1 cellular context compared by ENCODE assay signal in the genomic region with DNA sequence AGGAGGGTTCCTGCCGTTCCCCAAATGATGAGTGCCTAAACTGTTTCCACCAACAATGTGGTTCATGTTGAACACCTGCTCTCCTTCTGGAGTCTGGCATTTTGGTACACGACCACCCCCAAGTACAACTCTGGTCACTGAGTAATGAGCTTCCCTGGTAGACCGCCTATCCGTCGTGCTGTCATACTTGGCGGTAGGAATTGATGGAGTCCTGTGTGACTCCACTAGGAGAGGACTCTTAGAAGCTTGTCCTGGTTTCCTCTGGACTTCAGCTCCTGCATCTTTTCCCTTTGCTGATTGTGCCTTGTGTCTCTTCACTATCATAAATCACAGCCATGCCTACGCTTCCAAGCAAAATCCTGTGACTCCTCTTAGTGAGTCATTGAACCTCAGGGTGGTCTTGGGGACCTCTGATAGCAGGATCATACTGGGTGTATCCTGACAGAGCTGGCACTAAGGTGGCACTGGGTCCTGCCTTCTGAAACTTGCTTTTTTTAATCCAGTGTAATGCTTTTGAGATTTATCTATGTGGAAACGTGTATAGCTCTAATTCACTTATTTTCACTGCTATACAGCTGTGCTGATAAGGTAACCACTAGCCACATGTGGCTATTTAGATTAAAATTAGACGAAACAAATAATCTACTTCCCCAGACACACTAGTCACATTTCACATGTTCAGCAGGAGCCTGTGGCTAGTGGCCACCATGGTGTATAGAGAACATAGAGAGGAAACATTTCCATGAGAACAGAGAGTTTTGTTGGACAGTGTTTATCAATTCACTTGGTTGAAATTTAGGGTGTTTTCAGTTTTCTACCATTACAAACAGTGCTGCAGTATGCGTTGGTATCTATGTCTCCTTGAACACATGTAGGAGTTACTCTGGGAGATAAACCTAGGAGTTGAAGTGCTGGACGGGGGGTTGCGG.
TF ChIP-seq lines count a peak whose summit lies in the region.

No MANE protein-coding gene starts in this region.

TF ChIP-seq in K562, 482 proteins besides CTCF, POLR2A, EP300 and RAD21 (continued from another document and continues in another):
- TF ChIP-seq, protein P1, sequence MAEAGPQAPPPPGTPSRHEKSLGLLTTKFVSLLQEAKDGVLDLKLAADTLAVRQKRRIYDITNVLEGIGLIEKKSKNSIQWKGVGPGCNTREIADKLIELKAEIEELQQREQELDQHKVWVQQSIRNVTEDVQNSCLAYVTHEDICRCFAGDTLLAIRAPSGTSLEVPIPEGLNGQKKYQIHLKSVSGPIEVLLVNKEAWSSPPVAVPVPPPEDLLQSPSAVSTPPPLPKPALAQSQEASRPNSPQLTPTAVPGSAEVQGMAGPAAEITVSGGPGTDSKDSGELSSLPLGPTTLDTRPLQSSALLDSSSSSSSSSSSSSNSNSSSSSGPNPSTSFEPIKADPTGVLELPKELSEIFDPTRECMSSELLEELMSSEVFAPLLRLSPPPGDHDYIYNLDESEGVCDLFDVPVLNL (CRISPR knock-in tag; IDR thresholded peaks at IDR 0.05; ENCODE audit: low read depth): no peak
- no peak for TF ChIP-seq BRD4 (IDR thresholded peaks at IDR 0.05)
- TF ChIP-seq, protein P2, sequence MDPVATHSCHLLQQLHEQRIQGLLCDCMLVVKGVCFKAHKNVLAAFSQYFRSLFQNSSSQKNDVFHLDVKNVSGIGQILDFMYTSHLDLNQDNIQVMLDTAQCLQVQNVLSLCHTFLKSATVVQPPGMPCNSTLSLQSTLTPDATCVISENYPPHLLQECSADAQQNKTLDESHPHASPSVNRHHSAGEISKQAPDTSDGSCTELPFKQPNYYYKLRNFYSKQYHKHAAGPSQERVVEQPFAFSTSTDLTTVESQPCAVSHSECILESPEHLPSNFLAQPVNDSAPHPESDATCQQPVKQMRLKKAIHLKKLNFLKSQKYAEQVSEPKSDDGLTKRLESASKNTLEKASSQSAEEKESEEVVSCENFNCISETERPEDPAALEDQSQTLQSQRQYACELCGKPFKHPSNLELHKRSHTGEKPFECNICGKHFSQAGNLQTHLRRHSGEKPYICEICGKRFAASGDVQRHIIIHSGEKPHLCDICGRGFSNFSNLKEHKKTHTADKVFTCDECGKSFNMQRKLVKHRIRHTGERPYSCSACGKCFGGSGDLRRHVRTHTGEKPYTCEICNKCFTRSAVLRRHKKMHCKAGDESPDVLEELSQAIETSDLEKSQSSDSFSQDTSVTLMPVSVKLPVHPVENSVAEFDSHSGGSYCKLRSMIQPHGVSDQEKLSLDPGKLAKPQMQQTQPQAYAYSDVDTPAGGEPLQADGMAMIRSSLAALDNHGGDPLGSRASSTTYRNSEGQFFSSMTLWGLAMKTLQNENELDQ (CRISPR knock-in tag; IDR thresholded peaks at IDR 0.05; ENCODE audit: borderline replicate concordance): no peak
- peak; percentile 47 for TF ChIP-seq MBD2 (IDR thresholded peaks at IDR 0.05; ENCODE audit: borderline replicate concordance, low read depth)
- no peak for TF ChIP-seq PHF21A (IDR thresholded peaks at IDR 0.05; ENCODE audit: borderline replicate concordance, low read depth)
- TF ChIP-seq ADNP (tag; IDR thresholded peaks at IDR 0.05): peak; percentile 10; the same call in 1 of the 2 replicates
- no peak for TF ChIP-seq ZNF134 (CRISPR knock-in tag; conservative IDR thresholded peaks at IDR 0.05)
- TF ChIP-seq TRIM24 (IDR thresholded peaks at IDR 0.05): peak; percentile 51 to 68; a peak in 3 of 4 replicates
- no peak for TF ChIP-seq ZNF583 (CRISPR knock-in tag; IDR thresholded peaks at IDR 0.05)
- TF ChIP-seq, protein P3, sequence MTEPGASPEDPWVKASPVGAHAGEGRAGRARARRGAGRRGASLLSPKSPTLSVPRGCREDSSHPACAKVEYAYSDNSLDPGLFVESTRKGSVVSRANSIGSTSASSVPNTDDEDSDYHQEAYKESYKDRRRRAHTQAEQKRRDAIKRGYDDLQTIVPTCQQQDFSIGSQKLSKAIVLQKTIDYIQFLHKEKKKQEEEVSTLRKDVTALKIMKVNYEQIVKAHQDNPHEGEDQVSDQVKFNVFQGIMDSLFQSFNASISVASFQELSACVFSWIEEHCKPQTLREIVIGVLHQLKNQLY (CRISPR knock-in tag; conservative IDR thresholded peaks at IDR 0.05): no peak
- TF ChIP-seq, protein P4, sequence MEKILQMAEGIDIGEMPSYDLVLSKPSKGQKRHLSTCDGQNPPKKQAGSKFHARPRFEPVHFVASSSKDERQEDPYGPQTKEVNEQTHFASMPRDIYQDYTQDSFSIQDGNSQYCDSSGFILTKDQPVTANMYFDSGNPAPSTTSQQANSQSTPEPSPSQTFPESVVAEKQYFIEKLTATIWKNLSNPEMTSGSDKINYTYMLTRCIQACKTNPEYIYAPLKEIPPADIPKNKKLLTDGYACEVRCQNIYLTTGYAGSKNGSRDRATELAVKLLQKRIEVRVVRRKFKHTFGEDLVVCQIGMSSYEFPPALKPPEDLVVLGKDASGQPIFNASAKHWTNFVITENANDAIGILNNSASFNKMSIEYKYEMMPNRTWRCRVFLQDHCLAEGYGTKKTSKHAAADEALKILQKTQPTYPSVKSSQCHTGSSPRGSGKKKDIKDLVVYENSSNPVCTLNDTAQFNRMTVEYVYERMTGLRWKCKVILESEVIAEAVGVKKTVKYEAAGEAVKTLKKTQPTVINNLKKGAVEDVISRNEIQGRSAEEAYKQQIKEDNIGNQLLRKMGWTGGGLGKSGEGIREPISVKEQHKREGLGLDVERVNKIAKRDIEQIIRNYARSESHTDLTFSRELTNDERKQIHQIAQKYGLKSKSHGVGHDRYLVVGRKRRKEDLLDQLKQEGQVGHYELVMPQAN (IDR thresholded peaks at IDR 0.05; ENCODE audit: borderline replicate concordance): no peak
- TF ChIP-seq FOXM1 (IDR thresholded peaks at IDR 0.05; ENCODE audit: low read depth): peak; percentile 85
- no peak for TF ChIP-seq FOXM1 (CRISPR knock-in tag; IDR thresholded peaks at IDR 0.05; ENCODE audit: low read depth)
- peak; percentile 100 for TF ChIP-seq HDAC2 (IDR thresholded peaks at IDR 0.05)
- TF ChIP-seq, protein P5, sequence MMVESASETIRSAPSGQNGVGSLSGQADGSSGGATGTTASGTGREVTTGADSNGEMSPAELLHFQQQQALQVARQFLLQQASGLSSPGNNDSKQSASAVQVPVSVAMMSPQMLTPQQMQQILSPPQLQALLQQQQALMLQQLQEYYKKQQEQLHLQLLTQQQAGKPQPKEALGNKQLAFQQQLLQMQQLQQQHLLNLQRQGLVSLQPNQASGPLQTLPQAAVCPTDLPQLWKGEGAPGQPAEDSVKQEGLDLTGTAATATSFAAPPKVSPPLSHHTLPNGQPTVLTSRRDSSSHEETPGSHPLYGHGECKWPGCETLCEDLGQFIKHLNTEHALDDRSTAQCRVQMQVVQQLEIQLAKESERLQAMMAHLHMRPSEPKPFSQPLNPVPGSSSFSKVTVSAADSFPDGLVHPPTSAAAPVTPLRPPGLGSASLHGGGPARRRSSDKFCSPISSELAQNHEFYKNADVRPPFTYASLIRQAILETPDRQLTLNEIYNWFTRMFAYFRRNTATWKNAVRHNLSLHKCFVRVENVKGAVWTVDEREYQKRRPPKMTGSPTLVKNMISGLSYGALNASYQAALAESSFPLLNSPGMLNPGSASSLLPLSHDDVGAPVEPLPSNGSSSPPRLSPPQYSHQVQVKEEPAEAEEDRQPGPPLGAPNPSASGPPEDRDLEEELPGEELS (CRISPR knock-in tag; IDR thresholded peaks at IDR 0.05; ENCODE audit: borderline replicate concordance): no peak
- TF ChIP-seq MAZ (CRISPR knock-in tag; conservative IDR thresholded peaks at IDR 0.05 in 1 of 2, IDR thresholded peaks at IDR 0.05 in 1 of 2): no peak
- TF ChIP-seq, protein P6, sequence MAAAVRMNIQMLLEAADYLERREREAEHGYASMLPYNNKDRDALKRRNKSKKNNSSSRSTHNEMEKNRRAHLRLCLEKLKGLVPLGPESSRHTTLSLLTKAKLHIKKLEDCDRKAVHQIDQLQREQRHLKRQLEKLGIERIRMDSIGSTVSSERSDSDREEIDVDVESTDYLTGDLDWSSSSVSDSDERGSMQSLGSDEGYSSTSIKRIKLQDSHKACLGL (CRISPR knock-in tag; IDR thresholded peaks at IDR 0.05; ENCODE audit: borderline replicate concordance, poor library complexity, severe bottlenecking): no peak
- TF ChIP-seq, protein P7, sequence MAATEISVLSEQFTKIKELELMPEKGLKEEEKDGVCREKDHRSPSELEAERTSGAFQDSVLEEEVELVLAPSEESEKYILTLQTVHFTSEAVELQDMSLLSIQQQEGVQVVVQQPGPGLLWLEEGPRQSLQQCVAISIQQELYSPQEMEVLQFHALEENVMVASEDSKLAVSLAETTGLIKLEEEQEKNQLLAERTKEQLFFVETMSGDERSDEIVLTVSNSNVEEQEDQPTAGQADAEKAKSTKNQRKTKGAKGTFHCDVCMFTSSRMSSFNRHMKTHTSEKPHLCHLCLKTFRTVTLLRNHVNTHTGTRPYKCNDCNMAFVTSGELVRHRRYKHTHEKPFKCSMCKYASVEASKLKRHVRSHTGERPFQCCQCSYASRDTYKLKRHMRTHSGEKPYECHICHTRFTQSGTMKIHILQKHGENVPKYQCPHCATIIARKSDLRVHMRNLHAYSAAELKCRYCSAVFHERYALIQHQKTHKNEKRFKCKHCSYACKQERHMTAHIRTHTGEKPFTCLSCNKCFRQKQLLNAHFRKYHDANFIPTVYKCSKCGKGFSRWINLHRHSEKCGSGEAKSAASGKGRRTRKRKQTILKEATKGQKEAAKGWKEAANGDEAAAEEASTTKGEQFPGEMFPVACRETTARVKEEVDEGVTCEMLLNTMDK (IDR thresholded peaks at IDR 0.05; ENCODE audit: borderline replicate concordance, insufficient read depth, low read depth, low read length, poor library complexity, severe bottlenecking): no peak
- TF ChIP-seq ZNF561 (CRISPR knock-in tag; conservative IDR thresholded peaks at IDR 0.05): no peak
- no peak for TF ChIP-seq ATF7 (IDR thresholded peaks at IDR 0.05)
- peak; percentile 67; the same call in 1 of the 2 replicates for TF ChIP-seq MXI1 (IDR thresholded peaks at IDR 0.05; ENCODE audit: low read depth, low read length)
- no peak for TF ChIP-seq E2F3 (CRISPR knock-in tag; IDR thresholded peaks at IDR 0.05)
- TF ChIP-seq SRSF7 (optimal IDR thresholded peaks at IDR 0.05; ENCODE audit: low read depth, low read length): no peak
- TF ChIP-seq CREBBP (IDR thresholded peaks at IDR 0.05; ENCODE audit: low read depth, low read length): no peak
- peak; percentile 37; the same call in 1 of the 2 replicates for TF ChIP-seq MYNN (IDR thresholded peaks at IDR 0.05)
- no peak for TF ChIP-seq MYNN (CRISPR knock-in tag; IDR thresholded peaks at IDR 0.05)
- TF ChIP-seq ZNF165 (CRISPR knock-in tag; IDR thresholded peaks at IDR 0.05; ENCODE audit: borderline replicate concordance): no peak
- TF ChIP-seq RB1 (IDR thresholded peaks at IDR 0.05; ENCODE audit: low read depth): no peak
- no peak for TF ChIP-seq RBM25 (IDR thresholded peaks at IDR 0.05; ENCODE audit: low read depth, low read length, severe bottlenecking)
- no peak for TF ChIP-seq RHOXF2B (CRISPR knock-in tag; conservative IDR thresholded peaks at IDR 0.05)
- no peak for TF ChIP-seq HNRNPH1 (optimal IDR thresholded peaks at IDR 0.05; ENCODE audit: low read depth, low read length)
- no peak for TF ChIP-seq TAF1 (IDR thresholded peaks at IDR 0.05; ENCODE audit: control insufficient read depth, extremely low read depth, insufficient read depth, low read length, severe bottlenecking)
- TF ChIP-seq THRAP3 (IDR thresholded peaks at IDR 0.05; ENCODE audit: borderline replicate concordance): no peak
- TF ChIP-seq BDP1 (IDR thresholded peaks at IDR 0.05; ENCODE audit: insufficient read depth, insufficient read length): no peak
- TF ChIP-seq ZNF668 (CRISPR knock-in tag; IDR thresholded peaks at IDR 0.05): no peak
- TF ChIP-seq CHCHD3 (CRISPR knock-in tag; IDR thresholded peaks at IDR 0.05): no peak
- TF ChIP-seq MYC (IDR thresholded peaks at IDR 0.05; ENCODE audit: low read depth, low read length): peak; percentile 36; the same call in 1 of the 2 replicates
- TF ChIP-seq MYC (CRISPR knock-in tag; IDR thresholded peaks at IDR 0.05; ENCODE audit: borderline replicate concordance, low read depth): no peak
- TF ChIP-seq MTF1 (CRISPR knock-in tag; IDR thresholded peaks at IDR 0.05; ENCODE audit: borderline replicate concordance): no peak
- no peak for TF ChIP-seq ZC3H8 (IDR thresholded peaks at IDR 0.05)
- TF ChIP-seq MED1 (CRISPR knock-in tag; IDR thresholded peaks at IDR 0.05; ENCODE audit: borderline replicate concordance): no peak
- TF ChIP-seq, protein P8, sequence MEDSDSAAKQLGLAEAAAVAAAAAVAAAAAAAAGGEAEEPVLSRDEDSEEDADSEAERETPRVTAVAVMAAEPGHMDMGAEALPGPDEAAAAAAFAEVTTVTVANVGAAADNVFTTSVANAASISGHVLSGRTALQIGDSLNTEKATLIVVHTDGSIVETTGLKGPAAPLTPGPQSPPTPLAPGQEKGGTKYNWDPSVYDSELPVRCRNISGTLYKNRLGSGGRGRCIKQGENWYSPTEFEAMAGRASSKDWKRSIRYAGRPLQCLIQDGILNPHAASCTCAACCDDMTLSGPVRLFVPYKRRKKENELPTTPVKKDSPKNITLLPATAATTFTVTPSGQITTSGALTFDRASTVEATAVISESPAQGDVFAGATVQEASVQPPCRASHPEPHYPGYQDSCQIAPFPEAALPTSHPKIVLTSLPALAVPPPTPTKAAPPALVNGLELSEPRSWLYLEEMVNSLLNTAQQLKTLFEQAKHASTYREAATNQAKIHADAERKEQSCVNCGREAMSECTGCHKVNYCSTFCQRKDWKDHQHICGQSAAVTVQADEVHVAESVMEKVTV (CRISPR knock-in tag; IDR thresholded peaks at IDR 0.05): no peak
- TF ChIP-seq U2AF1 (optimal IDR thresholded peaks at IDR 0.05; ENCODE audit: low read depth, low read length): no peak
- TF ChIP-seq ESRRB (CRISPR knock-in tag; IDR thresholded peaks at IDR 0.05; ENCODE audit: borderline replicate concordance): no peak
- TF ChIP-seq FOXA1 (IDR thresholded peaks at IDR 0.05; ENCODE audit: borderline replicate concordance): no peak
- TF ChIP-seq POU5F1 (IDR thresholded peaks at IDR 0.05; ENCODE audit: borderline replicate concordance, low read depth, low read length, partially characterized antibody): no peak
- no peak for TF ChIP-seq XRCC4 (IDR thresholded peaks at IDR 0.05; ENCODE audit: extremely low read depth, insufficient read depth, insufficient read length)
- peak; percentile 84 for TF ChIP-seq GATA2 (CRISPR knock-in tag; IDR thresholded peaks at IDR 0.05)
- no peak for TF ChIP-seq ZEB2 (IDR thresholded peaks at IDR 0.05)
- TF ChIP-seq KAT8 (IDR thresholded peaks at IDR 0.05; ENCODE audit: low read depth): no peak
- no peak for TF ChIP-seq HEY1 (CRISPR knock-in tag; IDR thresholded peaks at IDR 0.05; ENCODE audit: borderline replicate concordance)
- 0 out of 2 replicates have a peak, but pooled peaks have one; percentile 19 for TF ChIP-seq EP400 (IDR thresholded peaks at IDR 0.05)
- TF ChIP-seq SREBF1 (IDR thresholded peaks at IDR 0.05; ENCODE audit: borderline replicate concordance, low read depth, low read length): no peak
- TF ChIP-seq NR1H2 (CRISPR knock-in tag; IDR thresholded peaks at IDR 0.05): no peak
- TF ChIP-seq, protein P9, sequence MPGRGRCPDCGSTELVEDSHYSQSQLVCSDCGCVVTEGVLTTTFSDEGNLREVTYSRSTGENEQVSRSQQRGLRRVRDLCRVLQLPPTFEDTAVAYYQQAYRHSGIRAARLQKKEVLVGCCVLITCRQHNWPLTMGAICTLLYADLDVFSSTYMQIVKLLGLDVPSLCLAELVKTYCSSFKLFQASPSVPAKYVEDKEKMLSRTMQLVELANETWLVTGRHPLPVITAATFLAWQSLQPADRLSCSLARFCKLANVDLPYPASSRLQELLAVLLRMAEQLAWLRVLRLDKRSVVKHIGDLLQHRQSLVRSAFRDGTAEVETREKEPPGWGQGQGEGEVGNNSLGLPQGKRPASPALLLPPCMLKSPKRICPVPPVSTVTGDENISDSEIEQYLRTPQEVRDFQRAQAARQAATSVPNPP (IDR thresholded peaks at IDR 0.05; ENCODE audit: borderline replicate concordance, insufficient read depth, insufficient read length): no peak
- no peak for TF ChIP-seq RBFOX2 (IDR thresholded peaks at IDR 0.05; ENCODE audit: low read depth, low read length)
- no peak for TF ChIP-seq KLF1 (tag; IDR thresholded peaks at IDR 0.05)
